Comparison of ENCODE assay signal across 22 cellular contexts in the genomic region with DNA sequence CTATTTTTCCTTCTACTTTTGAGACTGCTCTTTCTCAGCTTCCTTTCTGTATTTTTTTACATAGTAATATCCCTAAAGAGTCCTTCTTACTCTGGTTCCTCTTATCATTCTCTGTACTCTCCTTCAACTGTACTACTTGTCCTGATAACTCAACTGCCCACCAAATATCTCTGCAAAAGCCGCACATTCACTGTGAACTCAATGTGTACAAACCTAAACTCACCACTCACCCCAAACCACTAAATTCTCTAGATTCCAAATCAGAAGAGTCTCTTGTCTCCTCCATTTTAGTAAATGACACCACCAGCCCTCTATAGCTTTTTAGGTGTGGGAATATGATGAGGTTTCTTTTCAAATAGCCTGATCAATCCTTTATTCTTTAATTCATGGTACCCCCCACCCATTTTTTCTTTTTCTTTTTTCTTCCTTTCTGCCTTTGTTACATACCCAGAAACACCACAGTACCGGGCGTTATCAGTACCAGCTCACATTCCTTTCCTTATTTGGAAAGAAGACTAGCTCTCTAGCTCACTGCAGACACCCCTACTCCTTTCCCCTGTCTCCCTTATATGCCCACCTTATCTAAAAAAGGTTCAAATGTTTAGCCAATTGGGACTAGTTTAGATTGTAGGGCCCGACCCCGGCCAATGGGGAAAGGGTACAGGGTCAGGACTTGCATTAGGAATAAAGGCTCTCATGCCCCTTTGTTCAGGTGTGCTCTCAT.
DNase-seq lines count a peak whose midpoint lies in the region; ATAC-seq and TF ChIP-seq lines count a peak whose summit lies in the region.
"Had no signal": no experiment of that assay in that cellular context is flagged by ENCODE, and none has a peak within 500 bp of the region (broad histone marks: within the 10 kb centered on the region; RNA-seq: fewer than 3 reads in every experiment).

No MANE protein-coding gene starts in this region.

- no peak for TF ChIP-seq CTCF in Caco-2 (IDR thresholded peaks at IDR 0.05; ENCODE audit: insufficient read depth in 1 of 2, low read depth in 1 of 2, low read length in 1 of 2, severe bottlenecking in 1 of 2, unreplicated experiment in 1 of 2)

- DNase-seq in Caco-2 (no peak), astrocyte of the hippocampus (ENCODE audit: low read depth, low spot score) (peak; percentile 34), kidney glomerular epithelial cell (lab: John Stamatoyannopoulos, UW) (peak; percentile 6), DMS114 treated with DMSO at 0.1 percent for 48 hours (lab: John Stamatoyannopoulos, UW; ENCODE audit: unreplicated experiment) (no peak)
- no peak for DNase-seq in activated naive CD4-positive, alpha-beta T cell treated with anti-CD3 and anti-CD28 coated beads, Interleukin-2, amount 50 U/mL, for 72 hours (ENCODE audit: low spot score in 2 of 2)
- DNase-seq: activated CD4-positive, alpha-beta T cell treated with anti-CD3 and anti-CD28 coated beads, Interleukin-2, amount 10 ng/mL, durations not matched to agents 24 days and 14 days; COR-L47; KBM-7; midbrain; NCI-H187; NCI-H82; PC-3; sigmoid colon had no signal

- H3K27me3 ChIP-seq in Caco-2 (replicated peaks; ENCODE audit: control insufficient read depth, insufficient read depth, low read length), result no peaks in the 10 kb centered on the region
- no peaks in the 10 kb centered on the region for H3K27me3 ChIP-seq in HUES6 (ENCODE audit: control insufficient read depth, insufficient read depth, low read length)
- H3K27me3 ChIP-seq: sigmoid colon, SJCRH30 had no signal

- POLR2A ChIA-PET in Caco-2 (lab: Charles Lee), result interaction anchor here (0.5 kb wide), 1 partner anchor 63 kb away, joined by 5 read pairs; the partner anchor contains the start of gene RANBP6

- peak overlapping the region; percentile 52 for H3K9ac ChIP-seq in HUES6 (ENCODE audit: low read length)

- H3K4me3 ChIP-seq in Caco-2 (ENCODE audit: low read depth, low read length) (no peak overlapping the region), HUES6 (ENCODE audit: low read depth, low read length) (0 out of 2 replicates have a peak overlapping the region, but pooled peaks have one; percentile 13)
- H3K4me3 ChIP-seq: coronary artery, sigmoid colon had no signal

- intact Hi-C loops in Caco-2 (cut with micrococcal nuclease; ENCODE audit: unreplicated experiment), result no loop called here

- H3K4me1 Mint-ChIP-seq in Caco-2 (ENCODE audit: low read depth, unreplicated experiment), result peaks cover 17% of the 10 kb centered on the region

- H3K9me3 Mint-ChIP-seq in Caco-2 (ENCODE audit: unreplicated experiment), result peaks cover 25% of the 10 kb centered on the region
- H3K9me3 Mint-ChIP-seq in activated naive CD4-positive, alpha-beta T cell treated with anti-CD3 and anti-CD28 coated beads, Interleukin-2, amount 50 U/mL, for 72 hours, result peaks cover 4 to 10% of the 10 kb centered on the region in 2 donors
- H3K9me3 Mint-ChIP-seq: activated T-helper 1 cell treated with anti-CD3 and anti-CD28 coated beads, Interleukin-12 subunit alpha, Interleukin-12 subunit beta, Interleukin-2, Interleukin-4 antibody, amounts not matched to agents 30 ng/mL and 10 ng/mL and 1 ng/mL, durations not matched to agents 14 hours and 24 hours and 36 hours; brain; natural killer cell treated with Interleukin-12 subunit alpha and Interleukin-12 subunit beta and Interleukin-15 and Interleukin-18, amount 100 ng/mL, for 72 hours had no signal

- H3K9me3 ChIP-seq in Caco-2, result no peaks in the 10 kb centered on the region
- H3K9me3 ChIP-seq in HUES6 (ENCODE audit: control insufficient read depth, insufficient read depth, low read depth, low read length), result no peaks in the 10 kb centered on the region
- H3K9me3 ChIP-seq: sigmoid colon, SJCRH30 had no signal

- no peaks in the 10 kb centered on the region for H3K27me3 Mint-ChIP-seq in Caco-2 (ENCODE audit: insufficient read depth, unreplicated experiment)
- H3K27me3 Mint-ChIP-seq: activated naive CD8-positive, alpha-beta T cell had no signal

- H3K4me1 ChIP-seq in Caco-2, result peaks cover 11% of the 10 kb centered on the region
- peaks cover 27% of the 10 kb centered on the region for H3K4me1 ChIP-seq in HUES6 (ENCODE audit: control insufficient read depth, insufficient read depth, low read length)
- H3K4me1 ChIP-seq: sigmoid colon had no signal

- peak overlapping the region; percentile 52 for H3K4me3 Mint-ChIP-seq in Caco-2 (ENCODE audit: unreplicated experiment)
- H3K4me3 Mint-ChIP-seq: activated CD4-positive, alpha-beta T cell treated with anti-CD3 and anti-CD28 coated beads, Interleukin-2, amount 10 ng/mL, durations not matched to agents 24 days and 14 days; activated naive CD8-positive, alpha-beta T cell had no signal

- no TSS peak for BruUV-seq in Caco-2 (replicated peaks; lab: Mats Ljungman, UMichigan)

- no peaks in the 10 kb centered on the region for H3K36me3 ChIP-seq in Caco-2 (ENCODE audit: control insufficient read depth, insufficient read depth, low read length)
- H3K36me3 ChIP-seq in HUES6 (ENCODE audit: control insufficient read depth, insufficient read depth, low read length), result no peaks in the 10 kb centered on the region
- H3K36me3 ChIP-seq: sigmoid colon, SJCRH30 had no signal

- H3K27ac Mint-ChIP-seq in Caco-2 (ENCODE audit: unreplicated experiment), result peak overlapping the region; percentile 89
- no peak overlapping the region for H3K27ac Mint-ChIP-seq in activated naive CD4-positive, alpha-beta T cell treated with anti-CD3 and anti-CD28 coated beads, Interleukin-2, amount 50 U/mL, for 72 hours
- H3K27ac Mint-ChIP-seq: activated CD4-positive, alpha-beta T cell treated with anti-CD3 and anti-CD28 coated beads, Interleukin-2, amount 10 ng/mL, durations not matched to agents 24 days and 14 days; activated naive CD8-positive, alpha-beta T cell; activated T-helper 1 cell treated with anti-CD3 and anti-CD28 coated beads, Interleukin-12 subunit alpha, Interleukin-12 subunit beta, Interleukin-2, Interleukin-4 antibody, amounts not matched to agents 30 ng/mL and 10 ng/mL and 1 ng/mL, durations not matched to agents 14 hours and 24 hours and 36 hours had no signal

- no peak for ATAC-seq in activated naive CD4-positive, alpha-beta T cell treated with anti-CD3 and anti-CD28 coated beads, Interleukin-2, amount 50 U/mL, for 72 hours
- ATAC-seq in HG03378 (IDR thresholded peaks at IDR 0.05; ENCODE audit: unreplicated experiment) (no peak), GM21360 (IDR thresholded peaks at IDR 0.05; ENCODE audit: unreplicated experiment) (no peak)
- ATAC-seq: natural killer cell treated with Interleukin-12 subunit alpha and Interleukin-12 subunit beta and Interleukin-15 and Interleukin-18, amount 100 ng/mL, for 72 hours; PC-3 had no signal

- H3K27ac ChIP-seq in HUES6 (ENCODE audit: low read depth, low read length), result peak overlapping the region; percentile 76
- H3K27ac ChIP-seq: coronary artery, sigmoid colon, SJCRH30 had no signal

- CTCF ChIA-PET in Caco-2 (lab: Charles Lee), result no interaction called here

- H3K36me3 Mint-ChIP-seq in Caco-2 (ENCODE audit: insufficient read depth, unreplicated experiment), result peaks cover 16% of the 10 kb centered on the region
- no peaks in the 10 kb centered on the region for H3K36me3 Mint-ChIP-seq in activated naive CD4-positive, alpha-beta T cell treated with anti-CD3 and anti-CD28 coated beads, Interleukin-2, amount 50 U/mL, for 72 hours
- H3K36me3 Mint-ChIP-seq: brain; natural killer cell treated with Interleukin-12 subunit alpha and Interleukin-12 subunit beta and Interleukin-15 and Interleukin-18, amount 100 ng/mL, for 72 hours had no signal

Comparison
In these comparisons a context has a peak if more than half of its experiments do, and no peak if none do; other contexts are left out.
1. DNase-seq: peak in astrocyte of the hippocampus (single experiment) and kidney glomerular epithelial cell (single experiment); none in Caco-2 (0 of 2), activated naive CD4-positive, alpha-beta T cell treated with anti-CD3 and anti-CD28 coated beads, Interleukin-2, amount 50 U/mL, for 72 hours (0 of 2) and DMS114 treated with DMSO at 0.1 percent for 48 hours (single experiment).